1 cellular context compared by ENCODE assay signal in genomic region chr6:4336778-4337442, GRCh38.
TF ChIP-seq lines count a peak whose summit lies in the region.

No MANE protein-coding gene starts in this region.

TF ChIP-seq in HEK293, 187 proteins besides CTCF, POLR2A, EP300 and RAD21 (continued from another document):
- TF ChIP-seq, protein P1, sequence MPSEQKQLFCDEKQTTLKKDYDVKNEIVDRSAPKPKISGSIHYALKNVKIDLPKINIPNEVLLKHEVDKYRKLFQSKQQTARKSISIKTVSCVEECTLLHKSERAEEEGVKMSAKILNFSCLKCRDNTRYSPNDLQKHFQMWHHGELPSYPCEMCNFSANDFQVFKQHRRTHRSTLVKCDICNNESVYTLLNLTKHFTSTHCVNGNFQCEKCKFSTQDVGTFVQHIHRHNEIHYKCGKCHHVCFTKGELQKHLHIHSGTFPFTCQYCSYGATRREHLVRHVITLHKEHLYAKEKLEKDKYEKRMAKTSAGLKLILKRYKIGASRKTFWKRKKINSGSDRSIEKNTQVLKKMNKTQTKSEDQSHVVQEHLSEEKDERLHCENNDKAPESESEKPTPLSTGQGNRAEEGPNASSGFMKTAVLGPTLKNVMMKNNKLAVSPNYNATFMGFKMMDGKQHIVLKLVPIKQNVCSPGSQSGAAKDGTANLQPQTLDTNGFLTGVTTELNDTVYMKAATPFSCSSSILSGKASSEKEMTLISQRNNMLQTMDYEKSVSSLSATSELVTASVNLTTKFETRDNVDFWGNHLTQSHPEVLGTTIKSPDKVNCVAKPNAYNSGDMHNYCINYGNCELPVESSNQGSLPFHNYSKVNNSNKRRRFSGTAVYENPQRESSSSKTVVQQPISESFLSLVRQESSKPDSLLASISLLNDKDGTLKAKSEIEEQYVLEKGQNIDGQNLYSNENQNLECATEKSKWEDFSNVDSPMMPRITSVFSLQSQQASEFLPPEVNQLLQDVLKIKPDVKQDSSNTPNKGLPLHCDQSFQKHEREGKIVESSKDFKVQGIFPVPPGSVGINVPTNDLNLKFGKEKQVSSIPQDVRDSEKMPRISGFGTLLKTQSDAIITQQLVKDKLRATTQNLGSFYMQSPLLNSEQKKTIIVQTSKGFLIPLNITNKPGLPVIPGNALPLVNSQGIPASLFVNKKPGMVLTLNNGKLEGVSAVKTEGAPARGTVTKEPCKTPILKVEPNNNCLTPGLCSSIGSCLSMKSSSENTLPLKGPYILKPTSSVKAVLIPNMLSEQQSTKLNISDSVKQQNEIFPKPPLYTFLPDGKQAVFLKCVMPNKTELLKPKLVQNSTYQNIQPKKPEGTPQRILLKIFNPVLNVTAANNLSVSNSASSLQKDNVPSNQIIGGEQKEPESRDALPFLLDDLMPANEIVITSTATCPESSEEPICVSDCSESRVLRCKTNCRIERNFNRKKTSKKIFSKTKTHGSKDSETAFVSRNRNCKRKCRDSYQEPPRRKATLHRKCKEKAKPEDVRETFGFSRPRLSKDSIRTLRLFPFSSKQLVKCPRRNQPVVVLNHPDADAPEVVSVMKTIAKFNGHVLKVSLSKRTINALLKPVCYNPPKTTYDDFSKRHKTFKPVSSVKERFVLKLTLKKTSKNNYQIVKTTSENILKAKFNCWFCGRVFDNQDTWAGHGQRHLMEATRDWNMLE (tag by site-specific recombination; conservative IDR thresholded peaks at IDR 0.05; ENCODE audit: low read depth): no peak
- TF ChIP-seq, protein P2, sequence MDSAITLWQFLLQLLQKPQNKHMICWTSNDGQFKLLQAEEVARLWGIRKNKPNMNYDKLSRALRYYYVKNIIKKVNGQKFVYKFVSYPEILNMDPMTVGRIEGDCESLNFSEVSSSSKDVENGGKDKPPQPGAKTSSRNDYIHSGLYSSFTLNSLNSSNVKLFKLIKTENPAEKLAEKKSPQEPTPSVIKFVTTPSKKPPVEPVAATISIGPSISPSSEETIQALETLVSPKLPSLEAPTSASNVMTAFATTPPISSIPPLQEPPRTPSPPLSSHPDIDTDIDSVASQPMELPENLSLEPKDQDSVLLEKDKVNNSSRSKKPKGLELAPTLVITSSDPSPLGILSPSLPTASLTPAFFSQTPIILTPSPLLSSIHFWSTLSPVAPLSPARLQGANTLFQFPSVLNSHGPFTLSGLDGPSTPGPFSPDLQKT (IDR thresholded peaks at IDR 0.05; ENCODE audit: borderline replicate concordance, low read depth, low read length): no peak
- TF ChIP-seq EGR2 (tag by site-specific recombination; IDR thresholded peaks at IDR 0.05; ENCODE audit: low read depth) (0 out of 2 replicates have a peak, but pooled peaks have one; percentile 27), HOXC10 (CRISPR knock-in tag; IDR thresholded peaks at IDR 0.05) (no peak), ZSCAN4 (tag by site-specific recombination; IDR thresholded peaks at IDR 0.05) (no peak), ZFP69B (tag by site-specific recombination; IDR thresholded peaks at IDR 0.05) (no peak), ZNF555 (tag by site-specific recombination; conservative IDR thresholded peaks at IDR 0.05) (no peak)
